In the genomic region with DNA sequence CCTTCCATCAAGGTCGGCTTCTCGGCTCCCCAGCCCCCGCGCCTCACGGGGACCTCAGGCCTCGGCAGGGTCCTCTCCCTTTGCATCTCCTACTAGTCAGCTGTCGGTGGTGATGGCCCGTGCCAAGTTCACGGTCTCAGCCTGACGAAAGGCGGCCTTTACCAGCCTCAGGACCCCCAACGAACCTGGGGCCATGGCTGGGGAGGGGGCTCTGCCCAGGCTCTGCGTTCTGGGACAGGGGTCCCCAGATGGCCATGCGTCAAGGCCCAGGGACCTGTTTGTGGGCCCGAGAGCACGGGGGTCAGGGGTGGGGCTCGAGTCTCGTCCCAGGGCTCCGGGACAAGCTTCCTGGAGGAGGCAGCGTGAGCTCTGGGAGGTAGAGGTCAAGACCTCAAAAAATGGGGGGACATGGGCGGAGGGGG, we compare ENCODE assay signal across 1 cellular context.
TF ChIP-seq lines count a peak whose summit lies in the region.

No MANE protein-coding gene starts in this region.

TF ChIP-seq in H1, 55 proteins besides CTCF, POLR2A, EP300 and RAD21:
- TF ChIP-seq, protein P1, sequence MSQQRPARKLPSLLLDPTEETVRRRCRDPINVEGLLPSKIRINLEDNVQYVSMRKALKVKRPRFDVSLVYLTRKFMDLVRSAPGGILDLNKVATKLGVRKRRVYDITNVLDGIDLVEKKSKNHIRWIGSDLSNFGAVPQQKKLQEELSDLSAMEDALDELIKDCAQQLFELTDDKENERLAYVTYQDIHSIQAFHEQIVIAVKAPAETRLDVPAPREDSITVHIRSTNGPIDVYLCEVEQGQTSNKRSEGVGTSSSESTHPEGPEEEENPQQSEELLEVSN (IDR thresholded peaks at IDR 0.05), result no peak
- TF ChIP-seq KDM1A (IDR thresholded peaks at IDR 0.05; ENCODE audit: borderline replicate concordance, low read length) (no peak), TCF12 (IDR thresholded peaks at IDR 0.05; ENCODE audit: low read depth, low read length) (no peak)
TF ChIP-seq in H1: peak in this region for 0.
